In genomic region chr12:96237465-96238077, GRCh38 we compare ENCODE assay signal across 8 cellular contexts. TPM values are rescaled to one million over a fixed set of nuclear protein-coding genes. Genes with fewer than 3 reads are reported as not detected.
DNase-seq lines count a peak whose midpoint lies in the region; ATAC-seq and TF ChIP-seq lines count a peak whose summit lies in the region.

No MANE protein-coding gene starts in this region.

- CTCF ChIA-PET in CD8-positive, alpha-beta T cell (lab: Charles Lee): interaction anchor here (1.1 to 2.5 kb wide), 2 partner anchors 22 to 170 kb away, joined by 3 to 12 read pairs; no protein-coding TSS in a partner anchor

- H3K4me3 Mint-ChIP-seq in CD8-positive, alpha-beta T cell: peak overlapping the region; percentile 10

- H3K4me1 ChIP-seq in CD8-positive, alpha-beta T cell (ENCODE audit: insufficient read depth, low read length): peaks cover 48% of the 10 kb centered on the region
- H3K4me1 ChIP-seq in left ventricle myocardium inferior: peaks cover 100% of the 10 kb centered on the region

- peaks cover 19% of the 10 kb centered on the region for H3K36me3 Mint-ChIP-seq in CD8-positive, alpha-beta T cell

- peak in 6 of 7 experiments; percentile 32 to 64 (median 61) for DNase-seq in CD8-positive, alpha-beta T cell
- DNase-seq in RPMI7951 (ENCODE audit: low read depth) (peak; percentile 94), left ventricle myocardium inferior (peak; percentile 59)
- peak; percentile 83 for DNase-seq in activated effector memory CD4-positive, alpha-beta T cell treated with anti-CD3 and anti-CD28 coated beads, Interleukin-2, amount 50 U/mL, for 16 hours
- DNase-seq in stimulated activated CD4-positive, alpha-beta T cell treated with anti-CD3 and anti-CD28 coated beads, Interleukin-4, amount 100 ng/mL, for 4 hours: peak; percentile 17 to 55
- no peak for DNase-seq in activated CD4-positive, CD25-positive, alpha-beta regulatory T cell (lab: John Stamatoyannopoulos, UW)

- peak; percentile 13 for ATAC-seq in CD8-positive, alpha-beta T cell
- ATAC-seq in HG03280 (IDR thresholded peaks at IDR 0.05; ENCODE audit: unreplicated experiment) (no peak), HG03342 (IDR thresholded peaks at IDR 0.05; ENCODE audit: unreplicated experiment) (no peak)

- POLR2A ChIA-PET in CD8-positive, alpha-beta T cell (lab: Charles Lee): interaction anchor here (0.7 kb wide), 1 partner anchor 764 kb away, joined by 3 read pairs; no protein-coding TSS in a partner anchor

- no peaks in the 10 kb centered on the region for H3K36me3 ChIP-seq in CD8-positive, alpha-beta T cell (ENCODE audit: insufficient read depth, low read length)
- no peaks in the 10 kb centered on the region for H3K36me3 ChIP-seq in left ventricle myocardium inferior

- H3K9me3 ChIP-seq in CD8-positive, alpha-beta T cell (ENCODE audit: low read length): no peaks in the 10 kb centered on the region
- no peaks in the 10 kb centered on the region for H3K9me3 ChIP-seq in left ventricle myocardium inferior (replicated peaks)

- no peaks in the 10 kb centered on the region for H3K27me3 ChIP-seq in CD8-positive, alpha-beta T cell (ENCODE audit: insufficient read depth, low read length)
- no peaks in the 10 kb centered on the region for H3K27me3 ChIP-seq in left ventricle myocardium inferior (ENCODE audit: low read depth)

- intact Hi-C loops in CD8-positive, alpha-beta T cell (cut with DNase I, micrococcal nuclease): no loop called here
- intact Hi-C loops in left ventricle myocardium inferior (cut with micrococcal nuclease): no loop called here

- TF ChIP-seq CTCF in CD8-positive, alpha-beta T cell (IDR thresholded peaks at IDR 0.05): no peak
- no peak for TF ChIP-seq CTCF in left ventricle myocardium inferior (IDR thresholded peaks at IDR 0.05; ENCODE audit: borderline replicate concordance)

- H3K9me3 Mint-ChIP-seq in CD8-positive, alpha-beta T cell: no peaks in the 10 kb centered on the region

- no peaks in the 10 kb centered on the region for H3K27me3 Mint-ChIP-seq in CD8-positive, alpha-beta T cell (ENCODE audit: low read depth)

- no peak overlapping the region for H3K4me3 ChIP-seq in CD8-positive, alpha-beta T cell (ENCODE audit: low read depth, low read length)
- no peak overlapping the region for H3K4me3 ChIP-seq in left ventricle myocardium inferior

- H3K27ac ChIP-seq in CD8-positive, alpha-beta T cell (ENCODE audit: low read depth, low read length): no peak overlapping the region
- H3K27ac ChIP-seq in left ventricle myocardium inferior (replicated peaks): peak overlapping the region; percentile 86

- peaks cover 66% of the 10 kb centered on the region for H3K4me1 Mint-ChIP-seq in CD8-positive, alpha-beta T cell (ENCODE audit: low read depth)

- peak overlapping the region; percentile 64 for H3K27ac Mint-ChIP-seq in CD8-positive, alpha-beta T cell

RNA-seq across cellular contexts. Expression of gene ELK3, which starts 43.4 kb away (rescaled TPM):
- total RNA-seq in CD8-positive, alpha-beta T cell: 10 to 100 TPM; 11.2 to 11.6 TPM
- 29.5 and 37.6 TPM in 2 replicates for total RNA-seq in RPMI7951 (2014; rRNA removed; shearing (Covaris generic))
- total RNA-seq in left ventricle myocardium inferior: 17.1 TPM

Comparison
In these comparisons a context has a peak if more than half of its experiments do, and no peak if none do; other contexts are left out.
1. DNase-seq: peak in CD8-positive, alpha-beta T cell (6 of 7), RPMI7951 (single experiment), activated effector memory CD4-positive, alpha-beta T cell treated with anti-CD3 and anti-CD28 coated beads, Interleukin-2, amount 50 U/mL, for 16 hours (single experiment), left ventricle myocardium inferior (single experiment) and stimulated activated CD4-positive, alpha-beta T cell treated with anti-CD3 and anti-CD28 coated beads, Interleukin-4, amount 100 ng/mL, for 4 hours (2 of 2); none in activated CD4-positive, CD25-positive, alpha-beta regulatory T cell (0 of 4).